In genomic region chr2:48983051-48983450, GRCh38 we compare ENCODE assay signal across 23 cellular contexts.
A peak's percentile ranks its signal among the peaks of the same experiment; 100 is the strongest.
DNase-seq lines count a peak whose midpoint lies in the region; ATAC-seq and TF ChIP-seq lines count a peak whose summit lies in the region.
"Had no signal": no experiment of that assay in that cellular context is flagged by ENCODE, and none has a peak within 500 bp of the region (broad histone marks: within the 10 kb centered on the region; RNA-seq: fewer than 3 reads in every experiment).

No MANE protein-coding gene starts in this region.

- ATAC-seq in Right ventricle myocardium inferior: no peak
- ATAC-seq: GM12878 had no signal

- H3K4me3 ChIP-seq in HAP-1: no peak overlapping the region
- no peak overlapping the region for H3K4me3 ChIP-seq in neural cell (ENCODE audit: low read length)
- H3K4me3 ChIP-seq: BLaER1, GM12878 had no signal

- no peaks in the 10 kb centered on the region for H3K79me2 ChIP-seq in neural cell (replicated peaks; ENCODE audit: insufficient read depth, low read length)

- H3K9me2 ChIP-seq in neural cell (ENCODE audit: insufficient read depth, low read length): no peaks in the 10 kb centered on the region

- no peak overlapping the region for H2AFZ ChIP-seq in neural cell (ENCODE audit: low read depth, low read length)

- DNase-seq in HAP-1 (ENCODE audit: low spot score in 2 of 2): peak; percentile 64 to 97
- DNase-seq in NCI-H2227 (lab: John Stamatoyannopoulos, UW; ENCODE audit: unreplicated experiment): peak; percentile 12
- no peak for DNase-seq in NK-92 treated with Interleukin-12 subunit alpha and Interleukin-12 subunit beta, amount 100 ng/mL, for 24 hours (lab: John Stamatoyannopoulos, UW)
- no peak for DNase-seq in NCI-H774 (lab: John Stamatoyannopoulos, UW)
- DNase-seq in Right ventricle myocardium inferior (ENCODE audit: missing footprints): no peak
- DNase-seq: 8988T; ACHN; C1 segment of cervical spinal cord; CD4-positive, alpha-beta memory T cell; CD4-positive, CD25-positive, alpha-beta regulatory T cell; CD8-positive, alpha-beta memory T cell; COR-L47; DMS 273 treated with DMSO at 0.1 percent for 48 hours; DMS153; DMS53; DMS79; DND-41; EL; GDM1 had no signal

- H3K9me3 ChIP-seq in HAP-1 (no peaks in the 10 kb centered on the region), neural cell (ENCODE audit: low read length) (no peaks in the 10 kb centered on the region)
- H3K9me3 ChIP-seq: BE2C, BLaER1 had no signal

- H3K36me3 ChIP-seq in HAP-1 (replicated peaks) (no peaks in the 10 kb centered on the region), neural cell (ENCODE audit: insufficient read depth, low read length) (no peaks in the 10 kb centered on the region)
- H3K36me3 ChIP-seq: BE2C, BLaER1 had no signal

- TF ChIP-seq CTCF in neural cell (IDR thresholded peaks at IDR 0.05; ENCODE audit: poor library complexity, severe bottlenecking): no peak

- H3K4me2 ChIP-seq in neural cell (ENCODE audit: low read length): no peak overlapping the region
- H3K4me2 ChIP-seq: BLaER1 had no signal

- in situ Hi-C loops in HAP-1 (cut with MboI; ENCODE audit: low sequenced_read_pairs): no loop called here

- peaks cover 6% of the 10 kb centered on the region for H3F3A ChIP-seq in neural cell (ENCODE audit: insufficient read depth, low read length, poor library complexity, severe bottlenecking)

- no peak for TF ChIP-seq EP300 in neural cell (conservative IDR thresholded peaks at IDR 0.05; ENCODE audit: poor library complexity, severe bottlenecking)

- no peak overlapping the region for H3K9ac ChIP-seq in neural cell (ENCODE audit: low read length)
- H3K9ac ChIP-seq: BLaER1 had no signal

- H3K27me3 ChIP-seq in HAP-1 (ENCODE audit: low read depth): no peaks in the 10 kb centered on the region
- no peaks in the 10 kb centered on the region for H3K27me3 ChIP-seq in neural cell (ENCODE audit: insufficient read depth, low read depth, low read length)
- H3K27me3 ChIP-seq: BE2C, BLaER1 had no signal

- intact Hi-C loops in Right ventricle myocardium inferior (cut with DNase I): no loop called here

- H3K4me1 ChIP-seq in HAP-1: peaks cover 16% of the 10 kb centered on the region
- H3K4me1 ChIP-seq: BE2C, BLaER1 had no signal

- no peaks in the 10 kb centered on the region for H4K20me1 ChIP-seq in neural cell (ENCODE audit: insufficient read depth)
- H4K20me1 ChIP-seq: BLaER1 had no signal

- H3K27ac ChIP-seq in neural cell (ENCODE audit: low read length): peak overlapping the region; percentile 33
- H3K27ac ChIP-seq: BLaER1 had no signal

- TF ChIP-seq RAD21 in neural cell (conservative IDR thresholded peaks at IDR 0.05): no peak

TF ChIP-seq in neural cell, 6 proteins besides CTCF, POLR2A, EP300 and RAD21:
- TF ChIP-seq EZH2 (IDR thresholded peaks at IDR 0.05; ENCODE audit: borderline replicate concordance, insufficient read depth, low read length, poor library complexity, severe bottlenecking) (no peak), REST (IDR thresholded peaks at IDR 0.05; ENCODE audit: borderline replicate concordance) (no peak), SMC3 (conservative IDR thresholded peaks at IDR 0.05; ENCODE audit: poor library complexity) (no peak), POLR2AphosphoS5 (IDR thresholded peaks at IDR 0.05) (no peak), MXI1 (conservative IDR thresholded peaks at IDR 0.05; ENCODE audit: poor library complexity, severe bottlenecking) (no peak), TAF1 (IDR thresholded peaks at IDR 0.05; ENCODE audit: low read depth) (no peak)

Comparison
In these comparisons a context has a peak if more than half of its experiments do, and no peak if none do; other contexts are left out.
1. DNase-seq: peak in HAP-1 (2 of 2) and NCI-H2227 (single experiment); none in NK-92 treated with Interleukin-12 subunit alpha and Interleukin-12 subunit beta, amount 100 ng/mL, for 24 hours (single experiment), NCI-H774 (single experiment) and Right ventricle myocardium inferior (single experiment).